In the genomic region with DNA sequence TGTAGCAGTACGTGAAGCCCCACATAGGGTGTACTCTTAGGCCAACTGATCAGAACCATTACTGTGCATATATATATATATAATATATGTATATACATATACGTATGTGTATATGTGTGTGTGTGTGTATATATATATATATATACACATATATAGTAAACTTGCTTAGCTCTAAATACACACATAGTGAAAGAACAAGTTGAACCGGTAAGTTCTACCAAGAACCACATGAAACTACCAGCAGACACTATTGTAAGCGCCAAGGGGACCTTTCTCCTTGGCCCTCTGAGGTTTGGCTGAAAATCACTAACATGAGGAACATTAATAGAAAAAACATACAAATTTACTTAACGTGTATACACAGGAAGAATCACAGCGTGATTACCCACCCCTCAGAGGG, we compare ENCODE assay signal across 12 cellular contexts. TPM values are rescaled to one million over a fixed set of nuclear protein-coding genes. Genes with fewer than 3 reads are reported as not detected.
A peak's percentile ranks its signal among the peaks of the same experiment; 100 is the strongest.
DNase-seq lines count a peak whose midpoint lies in the region; ATAC-seq and TF ChIP-seq lines count a peak whose summit lies in the region.
"Had no signal": no experiment of that assay in that cellular context is flagged by ENCODE, and none has a peak within 500 bp of the region (broad histone marks: within the 10 kb centered on the region; RNA-seq: fewer than 3 reads in every experiment).

No MANE protein-coding gene starts in this region.

- CTCF ChIA-PET in T-cell (lab: Charles Lee), result interaction anchor here (1.0 to 1.2 kb wide), 2 partner anchors 523 to 531 kb away, joined by 3 read pairs; no protein-coding TSS in a partner anchor

- H3K4me3 Mint-ChIP-seq in T-cell, result no peak overlapping the region
- H3K4me3 Mint-ChIP-seq: effector memory CD8-positive, alpha-beta T cell had no signal

- POLR2A ChIA-PET in T-cell (lab: Charles Lee), result no interaction called here

- H3K9me3 ChIP-seq in colonic mucosa, result no peaks in the 10 kb centered on the region
- H3K9me3 ChIP-seq in mucosa of stomach (ENCODE audit: control insufficient read depth, low read length), result no peaks in the 10 kb centered on the region
- no peaks in the 10 kb centered on the region for H3K9me3 ChIP-seq in spleen
- H3K9me3 ChIP-seq: right atrium auricular region had no signal

- no peaks in the 10 kb centered on the region for H3K27me3 Mint-ChIP-seq in T-cell
- H3K27me3 Mint-ChIP-seq: effector memory CD8-positive, alpha-beta T cell had no signal

- TF ChIP-seq CTCF in C4-2B (conservative IDR thresholded peaks at IDR 0.05) (no peak), LNCaP clone FGC (IDR thresholded peaks at IDR 0.05; ENCODE audit: control insufficient read depth, extremely low read depth, insufficient read depth) (no peak), colonic mucosa (IDR thresholded peaks at IDR 0.05) (no peak), spleen (IDR thresholded peaks at IDR 0.05 in 8 of 11, conservative IDR thresholded peaks at IDR 0.05 in 3 of 11) (no peak)

- peaks cover 18 to 25% (median 21%) of the 10 kb centered on the region in 3 donors for H3K4me1 Mint-ChIP-seq in T-cell

- H3K9me3 Mint-ChIP-seq in T-cell, result no peaks in the 10 kb centered on the region
- H3K9me3 Mint-ChIP-seq: effector memory CD8-positive, alpha-beta T cell had no signal

- TF ChIP-seq POLR2A in spleen (IDR thresholded peaks at IDR 0.05), result no peak

- DNase-seq in LNCaP clone FGC (ENCODE audit: low read depth) (peak; percentile 78), colonic mucosa (no peak), spleen (no peak), NCI-H1092 (lab: John Stamatoyannopoulos, UW) (no peak), T-cell (no peak)
- DNase-seq: COR-L47; effector memory CD8-positive, alpha-beta T cell; NCI-H1105 treated with DMSO at 0.1 percent for 48 hours had no signal

- 73 to 87% (median 83%) methylated on average over 6 of the region's 6 CpGs for WGBS in spleen, 5 donors

- peak overlapping the region in 1 of 2 donors; percentile 97 for H3K9ac ChIP-seq in colonic mucosa (ENCODE audit: low read depth in 2 of 2, low read length in 2 of 2)
- H3K9ac ChIP-seq in mucosa of stomach (ENCODE audit: low read length), result peak overlapping the region; percentile 89

- no peaks in the 10 kb centered on the region for H3K27me3 ChIP-seq in colonic mucosa
- H3K27me3 ChIP-seq in mucosa of stomach (ENCODE audit: control insufficient read depth, insufficient read depth, low read length), result no peaks in the 10 kb centered on the region
- no peaks in the 10 kb centered on the region for H3K27me3 ChIP-seq in spleen (replicated peaks in 1 of 7)
- H3K27me3 ChIP-seq: right atrium auricular region had no signal

- intact Hi-C loops in colonic mucosa (cut with DNase I), result loop anchor here (5.0 kb wide), 1 partner anchor 493 kb away; no protein-coding TSS in a partner anchor
- intact Hi-C loops in spleen (cut with DNase I; ENCODE audit: low total_unique reads), result no loop called here

- H3K27ac ChIP-seq in C4-2B (peak overlapping the region; percentile 86; the same call in 1 of the 2 replicates), colonic mucosa (peak overlapping the region; percentile 92), spleen (no peak overlapping the region)

- H3K27ac Mint-ChIP-seq in T-cell, result no peak overlapping the region
- H3K27ac Mint-ChIP-seq: effector memory CD8-positive, alpha-beta T cell had no signal

- H3K4me1 ChIP-seq in colonic mucosa, result no peaks in the 10 kb centered on the region
- H3K4me1 ChIP-seq in mucosa of stomach (ENCODE audit: control insufficient read depth, insufficient read depth, low read length), result peaks cover 6% of the 10 kb centered on the region
- peaks cover 16 to 51% (median 36%) of the 10 kb centered on the region in 6 donors for H3K4me1 ChIP-seq in spleen

- H3K36me3 Mint-ChIP-seq in T-cell, result no peaks in the 10 kb centered on the region

- H3K4me3 ChIP-seq in LNCaP clone FGC (ENCODE audit: low read depth, low read length) (peak overlapping the region; percentile 87), colonic mucosa (peak overlapping the region; percentile 70), mucosa of stomach (ENCODE audit: low read length) (peak overlapping the region; percentile 98), spleen (peak overlapping the region in 2 of 8 donors; percentile 77 to 81)

- H3K36me3 ChIP-seq in colonic mucosa, result no peaks in the 10 kb centered on the region
- H3K36me3 ChIP-seq in mucosa of stomach (ENCODE audit: control insufficient read depth, insufficient read depth, low read length), result no peaks in the 10 kb centered on the region
- no peaks in the 10 kb centered on the region for H3K36me3 ChIP-seq in spleen
- H3K36me3 ChIP-seq: right atrium auricular region had no signal

- no peak for ATAC-seq in T-cell (replicated peaks in 1 of 4)
- no peak for ATAC-seq in HG03196 (IDR thresholded peaks at IDR 0.05; ENCODE audit: unreplicated experiment)
- ATAC-seq: effector memory CD8-positive, alpha-beta T cell had no signal

RNA-seq across cellular contexts. Expression of gene TARS1, which starts 1.8 kb away (rescaled TPM):
- total RNA-seq in colonic mucosa (100 to 1,000 TPM; 146 to 187 TPM), spleen (10 to 100 TPM; 42.7 to 90.0 (median 63.3) TPM), T-cell (100 to 1,000 TPM in 3 of 5 donors, 10 to 100 TPM in 2; 26.7 to 134 (median 119) TPM)
- 10 to 100 TPM; 43.2 to 45.5 (median 45.0) TPM for polyA plus RNA-seq in spleen

Comparison
In these comparisons a context has a peak if more than half of its experiments do, and no peak if none do; other contexts are left out.
1. H3K27ac ChIP-seq: peak in C4-2B (single experiment) and colonic mucosa (single experiment); none in spleen (0 of 8).